ENCODE assay signal across 1 cellular context in the genomic region with DNA sequence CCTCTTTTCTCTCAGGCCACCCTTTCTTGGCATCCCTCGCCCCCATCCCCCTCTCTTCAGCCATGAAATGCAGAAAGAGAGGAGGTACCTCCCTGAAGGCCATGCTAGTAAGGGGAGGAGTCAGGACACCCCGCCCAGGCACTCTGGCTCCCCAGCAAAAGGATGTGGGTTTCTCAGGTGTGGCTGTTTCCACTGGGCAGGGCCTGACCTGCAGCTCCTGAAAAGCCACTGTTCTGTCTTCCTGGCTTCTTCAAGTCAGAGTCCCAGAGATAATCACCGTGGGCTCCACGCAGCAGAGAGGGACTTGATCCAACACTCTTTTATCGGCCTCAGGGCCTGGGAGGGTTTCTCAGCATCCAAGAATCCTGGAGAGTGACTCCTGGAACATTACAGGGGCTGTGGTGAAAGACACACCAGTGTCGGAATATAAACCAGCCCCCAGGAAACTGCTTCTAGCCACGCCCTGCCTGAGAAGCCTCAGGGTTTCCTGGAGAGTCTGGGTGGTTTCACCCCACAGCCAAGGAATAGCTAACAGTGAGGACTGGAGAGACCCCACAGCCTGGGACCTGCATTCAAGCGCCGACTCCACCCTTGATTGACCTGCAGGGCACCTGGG.
TF ChIP-seq lines count a peak whose summit lies in the region.

No MANE protein-coding gene starts in this region.

TF ChIP-seq in A549, 52 proteins besides CTCF, POLR2A, EP300 and RAD21:
- TF ChIP-seq, protein P1, sequence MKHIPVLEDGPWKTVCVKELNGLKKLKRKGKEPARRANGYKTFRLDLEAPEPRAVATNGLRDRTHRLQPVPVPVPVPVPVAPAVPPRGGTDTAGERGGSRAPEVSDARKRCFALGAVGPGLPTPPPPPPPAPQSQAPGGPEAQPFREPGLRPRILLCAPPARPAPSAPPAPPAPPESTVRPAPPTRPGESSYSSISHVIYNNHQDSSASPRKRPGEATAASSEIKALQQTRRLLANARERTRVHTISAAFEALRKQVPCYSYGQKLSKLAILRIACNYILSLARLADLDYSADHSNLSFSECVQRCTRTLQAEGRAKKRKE (CRISPR knock-in tag; IDR thresholded peaks at IDR 0.05; ENCODE audit: low read depth), result no peak
- TF ChIP-seq MAZ (IDR thresholded peaks at IDR 0.05; ENCODE audit: borderline replicate concordance, low read depth, low read length) (no peak), HEYL (CRISPR knock-in tag; IDR thresholded peaks at IDR 0.05) (no peak), GATA3 (IDR thresholded peaks at IDR 0.05; ENCODE audit: borderline replicate concordance) (no peak), HOXB5 (CRISPR knock-in tag; IDR thresholded peaks at IDR 0.05) (no peak), ZSCAN20 (CRISPR knock-in tag; IDR thresholded peaks at IDR 0.05) (no peak), EHMT2 (IDR thresholded peaks at IDR 0.05; ENCODE audit: low read depth) (no peak), CHD4 (IDR thresholded peaks at IDR 0.05; ENCODE audit: borderline replicate concordance) (no peak), BHLHE40 (IDR thresholded peaks at IDR 0.05; ENCODE audit: low read depth, low read length) (no peak), KDM5A (IDR thresholded peaks at IDR 0.05) (no peak), CHD2 (IDR thresholded peaks at IDR 0.05; ENCODE audit: low read length, partially characterized antibody) (no peak), MAFK (IDR thresholded peaks at IDR 0.05; ENCODE audit: partially characterized antibody) (no peak), MYC (IDR thresholded peaks at IDR 0.05; ENCODE audit: borderline replicate concordance, low read length) (no peak)
